In the genomic region with DNA sequence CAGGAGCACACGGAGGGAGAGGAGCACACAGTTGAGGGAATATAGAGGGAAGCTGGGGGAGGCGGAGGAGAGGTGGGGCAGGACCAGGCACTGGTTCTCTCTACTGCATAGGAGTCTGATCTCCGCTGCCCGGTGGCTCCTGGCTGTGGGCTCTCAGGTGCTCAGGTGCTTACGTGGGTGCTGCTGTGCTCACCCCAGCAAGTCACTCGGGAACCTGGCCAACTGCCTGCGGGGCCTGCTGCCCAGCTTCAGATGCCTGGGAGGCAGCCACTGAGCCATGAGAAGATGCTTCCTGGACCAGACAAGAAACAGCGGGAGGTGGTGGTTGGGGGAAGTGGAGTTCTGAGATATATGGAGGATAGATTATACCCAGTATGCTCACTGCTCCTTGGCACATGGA, we compare ENCODE assay signal across 22 cellular contexts.
"Had no signal": no experiment of that assay in that cellular context is flagged by ENCODE, and none has a peak within 500 bp of the region (broad histone marks: within the 10 kb centered on the region; RNA-seq: fewer than 3 reads in every experiment).

No MANE protein-coding gene starts in this region.

- DNase-seq: activated CD4-positive, alpha-beta T cell treated with anti-CD3 and anti-CD28 coated beads for 36 hours; activated CD4-positive, alpha-beta T cell treated with anti-CD3 and anti-CD28 coated beads, Interleukin-2, amount 50 U/mL, for 4 hours; activated CD4-positive, CD25-positive, alpha-beta regulatory T cell; activated effector memory CD4-positive, alpha-beta T cell treated with anti-CD3 and anti-CD28 coated beads, Interleukin-2, amount 50 U/mL, for 16 hours; activated naive CD4-positive, alpha-beta T cell treated with anti-CD3 and anti-CD28 coated beads for 36 hours; activated naive CD8-positive, alpha-beta T cell treated with anti-CD3 and anti-CD28 coated beads, Interleukin-2, amount 10 ng/mL, durations not matched to agents 7 days and 5 days; activated T-cell treated with anti-CD3 and anti-CD28 coated beads for 4 hours; effector memory CD4-positive, alpha-beta T cell; gastrocnemius medialis; left colon; naive B cell; nephron progenitor cell; pancreas; psoas muscle; spleen; stimulated activated naive CD4-positive, alpha-beta T cell treated with Interleukin-2 at 50 U/mL for 16 hours; testis; trophoblast cell had no signal

- H3K4me1 Mint-ChIP-seq: activated CD4-positive, alpha-beta T cell treated with anti-CD3 and anti-CD28 coated beads for 36 hours; activated naive CD8-positive, alpha-beta T cell treated with anti-CD3 and anti-CD28 coated beads, Interleukin-2, amount 10 ng/mL, durations not matched to agents 7 days and 5 days; brain; mesothelial cell of epicardium; nephron progenitor cell had no signal

- H3K27ac Mint-ChIP-seq: activated CD4-positive, alpha-beta T cell treated with anti-CD3 and anti-CD28 coated beads for 36 hours; activated naive CD4-positive, alpha-beta T cell treated with anti-CD3 and anti-CD28 coated beads for 36 hours; activated naive CD8-positive, alpha-beta T cell treated with anti-CD3 and anti-CD28 coated beads, Interleukin-2, amount 10 ng/mL, durations not matched to agents 7 days and 5 days; activated T-helper 1 cell treated with anti-CD3 and anti-CD28 coated beads, Interleukin-12 subunit alpha, Interleukin-12 subunit beta, Interleukin-2, Interleukin-4 antibody, amounts not matched to agents 30 ng/mL and 10 ng/mL and 1 ng/mL, durations not matched to agents 14 hours and 24 hours and 36 hours; brain; mesothelial cell of epicardium; nephron progenitor cell; T-helper 2 cell treated with Interferon-gamma antibody and Interleukin-4, amounts not matched to agents 5 μg/mL and 100 μg/mL, for 36 hours had no signal

- H3K36me3 Mint-ChIP-seq: activated naive CD8-positive, alpha-beta T cell treated with anti-CD3 and anti-CD28 coated beads, Interleukin-2, amount 10 ng/mL, durations not matched to agents 7 days and 5 days; brain; mesothelial cell of epicardium; naive B cell had no signal

- H3K9me3 Mint-ChIP-seq: activated naive CD4-positive, alpha-beta T cell treated with anti-CD3 and anti-CD28 coated beads for 36 hours; activated naive CD8-positive, alpha-beta T cell treated with anti-CD3 and anti-CD28 coated beads, Interleukin-2, amount 10 ng/mL, durations not matched to agents 7 days and 5 days; activated T-helper 1 cell treated with anti-CD3 and anti-CD28 coated beads, Interleukin-12 subunit alpha, Interleukin-12 subunit beta, Interleukin-2, Interleukin-4 antibody, amounts not matched to agents 30 ng/mL and 10 ng/mL and 1 ng/mL, durations not matched to agents 14 hours and 24 hours and 36 hours; T-helper 2 cell treated with Interferon-gamma antibody and Interleukin-4, amounts not matched to agents 5 μg/mL and 100 μg/mL, for 36 hours had no signal

- H3K4me3 Mint-ChIP-seq: activated CD4-positive, alpha-beta T cell treated with anti-CD3 and anti-CD28 coated beads for 36 hours; activated naive CD4-positive, alpha-beta T cell treated with anti-CD3 and anti-CD28 coated beads for 36 hours; activated naive CD8-positive, alpha-beta T cell treated with anti-CD3 and anti-CD28 coated beads, Interleukin-2, amount 10 ng/mL, durations not matched to agents 7 days and 5 days; activated T-helper 1 cell treated with anti-CD3 and anti-CD28 coated beads, Interleukin-12 subunit alpha, Interleukin-12 subunit beta, Interleukin-2, Interleukin-4 antibody, amounts not matched to agents 30 ng/mL and 10 ng/mL and 1 ng/mL, durations not matched to agents 14 hours and 24 hours and 36 hours; brain; mesothelial cell of epicardium; naive B cell; nephron progenitor cell; T-helper 2 cell treated with Interferon-gamma antibody and Interleukin-4, amounts not matched to agents 5 μg/mL and 100 μg/mL, for 36 hours had no signal

- ATAC-seq: activated CD4-positive, alpha-beta T cell treated with anti-CD3 and anti-CD28 coated beads for 36 hours; gastrocnemius medialis; left colon; pancreas; psoas muscle had no signal
